20 cellular contexts compared by ENCODE assay signal in the genomic region with DNA sequence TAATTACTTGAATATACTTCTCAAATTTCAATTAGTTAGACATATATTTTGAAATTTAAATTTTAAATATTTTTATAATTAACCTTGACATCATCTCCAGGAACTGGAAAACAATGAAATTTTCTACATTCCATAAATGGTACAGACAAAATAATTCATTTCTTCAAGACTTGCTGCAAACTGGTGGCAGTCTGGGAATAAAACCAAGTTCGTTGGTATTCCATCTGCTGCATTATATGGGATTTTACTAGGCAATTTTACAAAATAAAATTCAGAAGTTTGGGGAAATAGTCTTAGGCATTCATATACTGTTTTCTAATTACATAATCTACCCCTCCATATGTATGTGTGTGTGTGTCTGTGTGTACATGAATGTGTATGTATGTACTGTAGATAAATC.
A peak's percentile ranks its signal among the peaks of the same experiment; 100 is the strongest.
DNase-seq lines count a peak whose midpoint lies in the region; ATAC-seq and FAIRE-seq lines count a peak whose summit lies in the region.
"Had no signal": no experiment of that assay in that cellular context is flagged by ENCODE, and none has a peak within 500 bp of the region (broad histone marks: within the 10 kb centered on the region; RNA-seq: fewer than 3 reads in every experiment).

No MANE protein-coding gene starts in this region.

- no peaks in the 10 kb centered on the region for H3K4me1 Mint-ChIP-seq in effector memory CD8-positive, alpha-beta T cell (ENCODE audit: low read depth in 2 of 2)
- H3K4me1 Mint-ChIP-seq: CD14-positive monocyte; CD4-positive, alpha-beta memory T cell; CD4-positive, CD25-positive, alpha-beta regulatory T cell; CD8-positive, alpha-beta memory T cell had no signal

- peak; percentile 57 for DNase-seq in cerebellar cortex (ENCODE audit: low spot score)
- no peak for DNase-seq in frontal cortex (ENCODE audit: low spot score in 2 of 2)
- DNase-seq in pons (ENCODE audit: low spot score), result peak; percentile 2
- no peak for DNase-seq in effector memory CD8-positive, alpha-beta T cell
- no peak for DNase-seq in DMS153 treated with DMSO at 0.1 percent for 48 hours (lab: John Stamatoyannopoulos, UW; ENCODE audit: unreplicated experiment)
- DNase-seq in amygdala (lab: John Stamatoyannopoulos, UW), result no peak
- DNase-seq: 8988T; ACHN; BE2C; CD4-positive, alpha-beta memory T cell; CD4-positive, CD25-positive, alpha-beta regulatory T cell; CD8-positive, alpha-beta memory T cell; COR-L47; DMS 273 treated with DMSO at 0.1 percent for 48 hours; DMS153; DMS79 treated with DMSO at 0.1 percent for 48 hours; GDM1 had no signal

- H3K27me3 Mint-ChIP-seq in effector memory CD8-positive, alpha-beta T cell, result no peaks in the 10 kb centered on the region
- H3K27me3 Mint-ChIP-seq: CD4-positive, alpha-beta memory T cell; CD4-positive, CD25-positive, alpha-beta regulatory T cell; CD8-positive, alpha-beta memory T cell had no signal

- no peak for ATAC-seq in effector memory CD8-positive, alpha-beta T cell (replicated peaks)
- ATAC-seq: GM12878 had no signal

- no peak overlapping the region for H3K27ac Mint-ChIP-seq in effector memory CD8-positive, alpha-beta T cell
- H3K27ac Mint-ChIP-seq: CD14-positive monocyte; CD4-positive, alpha-beta memory T cell; CD4-positive, CD25-positive, alpha-beta regulatory T cell; CD8-positive, alpha-beta memory T cell had no signal

- H3K4me3 Mint-ChIP-seq in effector memory CD8-positive, alpha-beta T cell, result no peak overlapping the region
- H3K4me3 Mint-ChIP-seq: CD14-positive monocyte; CD4-positive, alpha-beta memory T cell; CD4-positive, CD25-positive, alpha-beta regulatory T cell; CD8-positive, alpha-beta memory T cell had no signal

- H3K36me3 Mint-ChIP-seq in effector memory CD8-positive, alpha-beta T cell (ENCODE audit: insufficient read depth), result no peaks in the 10 kb centered on the region
- H3K36me3 Mint-ChIP-seq: CD14-positive monocyte; CD4-positive, alpha-beta memory T cell; CD4-positive, CD25-positive, alpha-beta regulatory T cell; CD8-positive, alpha-beta memory T cell had no signal

- FAIRE-seq in frontal cortex (lab: Jason Lieb, UNC), result peak; percentile 33
- FAIRE-seq: GM12878, GM18507 had no signal

- H3K9me3 Mint-ChIP-seq in effector memory CD8-positive, alpha-beta T cell, result no peaks in the 10 kb centered on the region
- H3K9me3 Mint-ChIP-seq: CD14-positive monocyte had no signal

Comparison
In these comparisons a context has a peak if more than half of its experiments do, and no peak if none do; other contexts are left out.
1. DNase-seq: peak in cerebellar cortex (single experiment) and pons (single experiment); none in frontal cortex (0 of 2), effector memory CD8-positive, alpha-beta T cell (0 of 3), DMS153 treated with DMSO at 0.1 percent for 48 hours (single experiment) and amygdala (0 of 56).